In genomic region chr11:2002042-2002776, GRCh38 we compare ENCODE assay signal across 1 cellular context.
TF ChIP-seq lines count a peak whose summit lies in the region.

No MANE protein-coding gene starts in this region.

TF ChIP-seq in IMR-90, 13 proteins besides CTCF, POLR2A, EP300 and RAD21:
- TF ChIP-seq FOS (IDR thresholded peaks at IDR 0.05; ENCODE audit: low read depth, low read length) (no peak), BHLHE40 (IDR thresholded peaks at IDR 0.05; ENCODE audit: low read depth, low read length) (no peak), CHD1 (IDR thresholded peaks at IDR 0.05; ENCODE audit: low read depth, low read length) (no peak), ELK1 (IDR thresholded peaks at IDR 0.05; ENCODE audit: borderline replicate concordance, low read depth, low read length) (no peak), MXI1 (IDR thresholded peaks at IDR 0.05; ENCODE audit: borderline replicate concordance, low read depth, low read length) (no peak), NFE2L2 (IDR thresholded peaks at IDR 0.05; ENCODE audit: low read depth, low read length) (no peak), USF2 (IDR thresholded peaks at IDR 0.05; ENCODE audit: low read depth, low read length) (no peak), SMC3 (IDR thresholded peaks at IDR 0.05; ENCODE audit: low read depth, low read length) (no peak), MAZ (IDR thresholded peaks at IDR 0.05; ENCODE audit: borderline replicate concordance, low read depth, low read length) (no peak), MAFK (IDR thresholded peaks at IDR 0.05; ENCODE audit: low read depth, low read length) (no peak), RFX5 (IDR thresholded peaks at IDR 0.05; ENCODE audit: low read depth, low read length) (no peak), RCOR1 (IDR thresholded peaks at IDR 0.05; ENCODE audit: insufficient replicate concordance, low read length) (no peak)
